In the genomic region with DNA sequence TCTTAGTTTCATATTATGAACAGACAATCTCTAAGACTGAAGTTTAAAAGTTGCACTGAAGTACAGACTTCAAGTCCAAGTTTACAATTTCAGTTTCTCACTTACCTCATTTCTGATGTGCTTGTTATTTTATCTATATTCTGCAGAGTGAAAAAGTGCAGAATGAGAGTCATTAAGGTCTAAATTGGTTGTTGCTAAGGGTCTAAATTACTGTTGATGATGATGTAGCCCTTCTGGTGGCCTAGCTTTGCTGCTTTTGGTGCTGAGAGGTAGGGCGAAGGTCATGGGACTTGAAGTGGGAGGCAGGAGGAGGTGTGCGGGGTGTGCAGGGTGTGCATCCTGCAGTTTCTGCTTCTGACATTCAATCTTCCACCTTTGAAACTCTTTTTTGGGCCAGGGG, we compare ENCODE assay signal across 26 cellular contexts.
"Had no signal": no experiment of that assay in that cellular context is flagged by ENCODE, and none has a peak within 500 bp of the region (broad histone marks: within the 10 kb centered on the region; RNA-seq: fewer than 3 reads in every experiment).

No MANE protein-coding gene starts in this region.

- H3K4me3 Mint-ChIP-seq: dendritic cell treated with granulocyte-macrophage colony-stimulating factor and Interleukin-4, amounts not matched to agents 40 ng/mL and 50 ng/mL, for 4 days; effector memory CD8-positive, alpha-beta T cell; endodermal cell had no signal

- H3K4me1 ChIP-seq: colonic mucosa, gastrocnemius medialis, left lung, lower lobe of right lung had no signal

- H3K27ac ChIP-seq: colonic mucosa, epithelial cell of prostate, esophagus squamous epithelium, gastrocnemius medialis, heart right ventricle, left lung, lower lobe of right lung had no signal

- H3K27me3 ChIP-seq: colonic mucosa, esophagus squamous epithelium, gastrocnemius medialis, heart right ventricle, left lung had no signal

- H3K9me3 ChIP-seq: colonic mucosa, esophagus squamous epithelium, gastrocnemius medialis, heart right ventricle, left lung, lower lobe of right lung had no signal

- H3K27ac Mint-ChIP-seq: dendritic cell treated with granulocyte-macrophage colony-stimulating factor and Interleukin-4, amounts not matched to agents 40 ng/mL and 50 ng/mL, for 4 days; effector memory CD8-positive, alpha-beta T cell; endodermal cell had no signal

- DNase-seq: colonic mucosa; cortex of kidney; effector CD8-positive, alpha-beta T cell; effector memory CD8-positive, alpha-beta T cell; endodermal cell; erythroblast; esophagus squamous epithelium; foreskin fibroblast; foreskin melanocyte; gastrocnemius medialis; glutamatergic neuron; head of caudate nucleus; heart right ventricle; hippocampal formation; left cardiac atrium; left lung; left ventricle myocardium superior; lower lobe of right lung; mesendoderm; midbrain had no signal

- H3K4me1 Mint-ChIP-seq: endodermal cell had no signal

- H3K9me3 Mint-ChIP-seq: effector memory CD8-positive, alpha-beta T cell had no signal

- FAIRE-seq: endometrium, islet of Langerhans, keratinocyte had no signal

- H3K27me3 Mint-ChIP-seq: dendritic cell treated with granulocyte-macrophage colony-stimulating factor and Interleukin-4, amounts not matched to agents 40 ng/mL and 50 ng/mL, for 4 days had no signal

- H3K36me3 ChIP-seq: colonic mucosa, esophagus squamous epithelium, gastrocnemius medialis, heart right ventricle, left lung, lower lobe of right lung had no signal

- ATAC-seq: effector memory CD8-positive, alpha-beta T cell; esophagus mucosa; gastrocnemius medialis; heart right ventricle; left cardiac atrium; left lung; left ventricle myocardium superior; lower lobe of right lung had no signal

- H3K4me3 ChIP-seq: colonic mucosa, esophagus squamous epithelium, gastrocnemius medialis, heart right ventricle, left lung, lower lobe of right lung had no signal
